Comparison of ENCODE assay signal across 1 cellular context in the genomic region with DNA sequence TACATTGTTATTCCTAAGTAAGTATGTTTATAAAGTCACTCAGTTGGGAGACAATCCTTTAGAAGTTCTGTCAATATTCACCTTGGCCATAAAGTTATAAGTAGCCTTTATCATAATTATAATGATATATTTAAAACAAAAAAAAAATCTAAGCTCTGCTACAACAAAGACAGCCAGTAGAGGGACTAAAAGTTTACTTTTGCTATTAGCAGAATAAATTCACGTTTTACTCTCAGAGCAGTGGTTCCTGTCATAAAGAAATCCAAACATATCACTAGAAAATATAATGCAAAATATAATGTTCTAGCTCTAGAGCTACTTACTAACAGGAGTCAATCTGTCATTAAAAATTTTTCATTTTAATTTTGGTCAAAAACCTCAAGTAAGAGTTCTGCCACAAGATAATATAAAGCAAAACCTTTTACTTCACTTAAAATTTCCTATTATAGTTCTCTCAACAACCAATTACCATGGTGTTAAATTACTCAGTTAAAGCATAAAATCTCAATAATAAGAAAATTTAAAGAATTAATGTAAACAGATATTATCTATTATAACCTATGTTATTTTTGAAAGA.
TF ChIP-seq lines count a peak whose summit lies in the region.

No MANE protein-coding gene starts in this region.

TF ChIP-seq in HCT116, 20 proteins besides CTCF, POLR2A, EP300 and RAD21 (continued from another document):
- TF ChIP-seq, protein P1, sequence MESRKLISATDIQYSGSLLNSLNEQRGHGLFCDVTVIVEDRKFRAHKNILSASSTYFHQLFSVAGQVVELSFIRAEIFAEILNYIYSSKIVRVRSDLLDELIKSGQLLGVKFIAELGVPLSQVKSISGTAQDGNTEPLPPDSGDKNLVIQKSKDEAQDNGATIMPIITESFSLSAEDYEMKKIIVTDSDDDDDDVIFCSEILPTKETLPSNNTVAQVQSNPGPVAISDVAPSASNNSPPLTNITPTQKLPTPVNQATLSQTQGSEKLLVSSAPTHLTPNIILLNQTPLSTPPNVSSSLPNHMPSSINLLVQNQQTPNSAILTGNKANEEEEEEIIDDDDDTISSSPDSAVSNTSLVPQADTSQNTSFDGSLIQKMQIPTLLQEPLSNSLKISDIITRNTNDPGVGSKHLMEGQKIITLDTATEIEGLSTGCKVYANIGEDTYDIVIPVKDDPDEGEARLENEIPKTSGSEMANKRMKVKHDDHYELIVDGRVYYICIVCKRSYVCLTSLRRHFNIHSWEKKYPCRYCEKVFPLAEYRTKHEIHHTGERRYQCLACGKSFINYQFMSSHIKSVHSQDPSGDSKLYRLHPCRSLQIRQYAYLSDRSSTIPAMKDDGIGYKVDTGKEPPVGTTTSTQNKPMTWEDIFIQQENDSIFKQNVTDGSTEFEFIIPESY (IDR thresholded peaks at IDR 0.05; ENCODE audit: extremely low read depth, insufficient replicate concordance, low read length): no peak
- TF ChIP-seq SP1 (IDR thresholded peaks at IDR 0.05; ENCODE audit: low read depth): no peak
- TF ChIP-seq POLR2AphosphoS5 (IDR thresholded peaks at IDR 0.05; ENCODE audit: low read depth, low read length): no peak
- no peak for TF ChIP-seq ELF1 (IDR thresholded peaks at IDR 0.05; ENCODE audit: borderline replicate concordance, low read depth)
- TF ChIP-seq MAX (IDR thresholded peaks at IDR 0.05): no peak
- no peak for TF ChIP-seq SRF (IDR thresholded peaks at IDR 0.05; ENCODE audit: low read depth)
- no peak for TF ChIP-seq YY1 (IDR thresholded peaks at IDR 0.05; ENCODE audit: extremely low read depth, insufficient replicate concordance, low read depth, low read length)
- TF ChIP-seq, protein P2, sequence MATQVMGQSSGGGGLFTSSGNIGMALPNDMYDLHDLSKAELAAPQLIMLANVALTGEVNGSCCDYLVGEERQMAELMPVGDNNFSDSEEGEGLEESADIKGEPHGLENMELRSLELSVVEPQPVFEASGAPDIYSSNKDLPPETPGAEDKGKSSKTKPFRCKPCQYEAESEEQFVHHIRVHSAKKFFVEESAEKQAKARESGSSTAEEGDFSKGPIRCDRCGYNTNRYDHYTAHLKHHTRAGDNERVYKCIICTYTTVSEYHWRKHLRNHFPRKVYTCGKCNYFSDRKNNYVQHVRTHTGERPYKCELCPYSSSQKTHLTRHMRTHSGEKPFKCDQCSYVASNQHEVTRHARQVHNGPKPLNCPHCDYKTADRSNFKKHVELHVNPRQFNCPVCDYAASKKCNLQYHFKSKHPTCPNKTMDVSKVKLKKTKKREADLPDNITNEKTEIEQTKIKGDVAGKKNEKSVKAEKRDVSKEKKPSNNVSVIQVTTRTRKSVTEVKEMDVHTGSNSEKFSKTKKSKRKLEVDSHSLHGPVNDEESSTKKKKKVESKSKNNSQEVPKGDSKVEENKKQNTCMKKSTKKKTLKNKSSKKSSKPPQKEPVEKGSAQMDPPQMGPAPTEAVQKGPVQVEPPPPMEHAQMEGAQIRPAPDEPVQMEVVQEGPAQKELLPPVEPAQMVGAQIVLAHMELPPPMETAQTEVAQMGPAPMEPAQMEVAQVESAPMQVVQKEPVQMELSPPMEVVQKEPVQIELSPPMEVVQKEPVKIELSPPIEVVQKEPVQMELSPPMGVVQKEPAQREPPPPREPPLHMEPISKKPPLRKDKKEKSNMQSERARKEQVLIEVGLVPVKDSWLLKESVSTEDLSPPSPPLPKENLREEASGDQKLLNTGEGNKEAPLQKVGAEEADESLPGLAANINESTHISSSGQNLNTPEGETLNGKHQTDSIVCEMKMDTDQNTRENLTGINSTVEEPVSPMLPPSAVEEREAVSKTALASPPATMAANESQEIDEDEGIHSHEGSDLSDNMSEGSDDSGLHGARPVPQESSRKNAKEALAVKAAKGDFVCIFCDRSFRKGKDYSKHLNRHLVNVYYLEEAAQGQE (IDR thresholded peaks at IDR 0.05; ENCODE audit: low read depth): no peak
- TF ChIP-seq ZFX (IDR thresholded peaks at IDR 0.05): no peak
- no peak for TF ChIP-seq FOSL1 (IDR thresholded peaks at IDR 0.05; ENCODE audit: low read depth)
- no peak for TF ChIP-seq CEBPB (IDR thresholded peaks at IDR 0.05; ENCODE audit: low read depth)
- TF ChIP-seq ZNF274 (IDR thresholded peaks at IDR 0.05; ENCODE audit: low read depth, low read length): no peak
